11 cellular contexts compared by ENCODE assay signal in genomic region chr10:102555781-102556328, GRCh38. TPM values are rescaled to one million over a fixed set of nuclear protein-coding genes. Genes with fewer than 3 reads are reported as not detected.
A peak's percentile ranks its signal among the peaks of the same experiment; 100 is the strongest.
DNase-seq lines count a peak whose midpoint lies in the region; ATAC-seq and TF ChIP-seq lines count a peak whose summit lies in the region.
"Had no signal": no experiment of that assay in that cellular context is flagged by ENCODE, and none has a peak within 500 bp of the region (broad histone marks: within the 10 kb centered on the region; RNA-seq: fewer than 3 reads in every experiment).

No MANE protein-coding gene starts in this region.

- peak overlapping the region in 2 of 3 donors; percentile 35 to 42 for H3K9ac ChIP-seq in skeletal muscle tissue (ENCODE audit: low read depth in 1 of 3, low read length in 3 of 3)

- ATAC-seq in foreskin keratinocyte: peak; percentile 97
- ATAC-seq in GM18520 (IDR thresholded peaks at IDR 0.05; ENCODE audit: unreplicated experiment): no peak
- no peak for ATAC-seq in GM19452 (IDR thresholded peaks at IDR 0.05; ENCODE audit: unreplicated experiment)

- CTCF ChIA-PET in HEK293 (lab: Yijun Ruan, JAX): interaction anchor here (0.7 to 0.9 kb wide), 2 partner anchors 28 to 71 kb away, joined by 3 read pairs; no protein-coding TSS in a partner anchor

- POLR2A ChIA-PET in HEK293 (lab: Yijun Ruan, JAX): interaction anchor here (0.6 kb wide), 1 partner anchor 476 kb away, joined by 3 read pairs; no protein-coding TSS in a partner anchor

- H3K4me1 ChIP-seq in HEK293 (ENCODE audit: control insufficient read depth, insufficient read depth, low read length): no peaks in the 10 kb centered on the region
- peaks cover 13% of the 10 kb centered on the region in 2 donors for H3K4me1 ChIP-seq in adrenal gland (replicated peaks in 1 of 2)
- peaks cover 10% of the 10 kb centered on the region for H3K4me1 ChIP-seq in foreskin keratinocyte
- H3K4me1 ChIP-seq in skeletal muscle tissue (ENCODE audit: control insufficient read depth in 3 of 3, insufficient read depth in 3 of 3, low read length in 3 of 3): peaks cover 8 to 30% (median 19%) of the 10 kb centered on the region in 3 donors
- H3K4me1 ChIP-seq in effector memory CD4-positive, alpha-beta T cell (ENCODE audit: control insufficient read depth, insufficient read depth, low read length, poor library complexity, severe bottlenecking): no peaks in the 10 kb centered on the region

- DNase-seq in adrenal gland (peak; percentile 31 to 75 (median 71)), foreskin keratinocyte (peak; percentile 72 to 73)
- no peak for DNase-seq in effector memory CD4-positive, alpha-beta T cell
- DNase-seq: DND-41; NCI-H345; stimulated activated CD4-positive, alpha-beta T cell treated with anti-CD3 and anti-CD28 coated beads, Interleukin-12 subunit alpha, Interleukin-12 subunit beta, amount 100 ng/mL, for 4 hours; T-helper 2 cell had no signal

- H3K36me3 ChIP-seq in HEK293 (ENCODE audit: control insufficient read depth in 2 of 2, insufficient read depth in 1 of 2, low read length in 2 of 2) (peaks cover 10 to 15% of the 10 kb centered on the region in 2 experiments; a peak in 2 of 3 replicates), adrenal gland (replicated peaks in 1 of 2) (no peaks in the 10 kb centered on the region), skeletal muscle tissue (ENCODE audit: control insufficient read depth in 3 of 3, insufficient read depth in 3 of 3, low read length in 3 of 3) (peaks cover 2 to 3% (median 3%) of the 10 kb centered on the region in 3 donors)
- peaks cover 8% of the 10 kb centered on the region for H3K36me3 ChIP-seq in effector memory CD4-positive, alpha-beta T cell (ENCODE audit: control insufficient read depth, insufficient read depth, low read length)

- 34 to 61% (median 47%) methylated on average over 11 of the region's 11 CpGs for WGBS in adrenal gland, 4 donors

- TF ChIP-seq POLR2A in adrenal gland (IDR thresholded peaks at IDR 0.05): no peak

- H3K4me3 ChIP-seq in HEK293 (ENCODE audit: low read depth, low read length): no peak overlapping the region
- H3K4me3 ChIP-seq in adrenal gland: no peak overlapping the region
- H3K4me3 ChIP-seq in skeletal muscle tissue (ENCODE audit: low read length in 3 of 3): peak overlapping the region in 2 of 3 donors; percentile 4 to 37
- no peak overlapping the region for H3K4me3 ChIP-seq in effector memory CD4-positive, alpha-beta T cell (ENCODE audit: insufficient read depth, low read depth, low read length, poor library complexity, severe bottlenecking)

- TF ChIP-seq CTCF in HEK293 (tag by site-specific recombination; IDR thresholded peaks at IDR 0.05) (no peak), adrenal gland (IDR thresholded peaks at IDR 0.05) (no peak), foreskin keratinocyte (conservative IDR thresholded peaks at IDR 0.05) (no peak)

- H3K9me3 ChIP-seq in HEK293 (ENCODE audit: control insufficient read depth, insufficient read depth, low read depth, low read length) (no peaks in the 10 kb centered on the region), adrenal gland (replicated peaks in 1 of 3) (no peaks in the 10 kb centered on the region), skeletal muscle tissue (ENCODE audit: control insufficient read depth in 3 of 3, low read length in 3 of 3) (no peaks in the 10 kb centered on the region)
- H3K9me3 ChIP-seq in effector memory CD4-positive, alpha-beta T cell (ENCODE audit: control insufficient read depth, low read length): no peaks in the 10 kb centered on the region

- intact Hi-C loops in adrenal gland (cut with DNase I): no loop called here

- H3K27me3 ChIP-seq in adrenal gland (no peaks in the 10 kb centered on the region), foreskin keratinocyte (no peaks in the 10 kb centered on the region), skeletal muscle tissue (ENCODE audit: control insufficient read depth in 3 of 3, insufficient read depth in 3 of 3, low read length in 3 of 3) (no peaks in the 10 kb centered on the region)
- H3K27me3 ChIP-seq in effector memory CD4-positive, alpha-beta T cell (replicated peaks; ENCODE audit: control insufficient read depth, insufficient read depth, low read length, poor library complexity, severe bottlenecking): no peaks in the 10 kb centered on the region

- H3K27ac ChIP-seq in HEK293 (ENCODE audit: extremely low read depth, low read depth, low read length) (no peak overlapping the region), adrenal gland (peak overlapping the region in 2 of 5 donors; percentile 7 to 73), foreskin keratinocyte (no peak overlapping the region), skeletal muscle tissue (ENCODE audit: low read depth, low read length) (peak overlapping the region; percentile 14)
- H3K27ac ChIP-seq in effector memory CD4-positive, alpha-beta T cell (ENCODE audit: insufficient read depth, low read length, poor library complexity, severe bottlenecking): no peak overlapping the region

TF ChIP-seq in HEK293, 187 proteins besides CTCF, POLR2A, EP300 and RAD21:
- TF ChIP-seq PRDM2 (tag by site-specific recombination; IDR thresholded peaks at IDR 0.05; ENCODE audit: borderline replicate concordance) (no peak), EGR2 (tag by site-specific recombination; IDR thresholded peaks at IDR 0.05; ENCODE audit: low read depth) (peak; percentile 95), ZNF555 (tag by site-specific recombination; conservative IDR thresholded peaks at IDR 0.05) (no peak), ZNF670 (tag by site-specific recombination; IDR thresholded peaks at IDR 0.05; ENCODE audit: low read depth) (no peak), ZNF624 (tag by site-specific recombination; IDR thresholded peaks at IDR 0.05) (no peak), ZFHX2 (tag by site-specific recombination; conservative IDR thresholded peaks at IDR 0.05) (peak; percentile 97), ZBTB17 (tag by site-specific recombination; IDR thresholded peaks at IDR 0.05) (no peak)

RNA-seq across cellular contexts. Expression of gene SUFU, which starts 52.1 kb away (rescaled TPM):
- total RNA-seq in adrenal gland (10 to 100 TPM in 6 of 8 donors, 1 to 10 TPM in 2; 8.3 to 20.2 (median 13.0) TPM), foreskin keratinocyte (4.4 and 4.8 TPM in 2 replicates), skeletal muscle tissue (4.2 TPM)
- polyA plus RNA-seq in adrenal gland (10 to 100 TPM in 1 of 3 donors, 1 to 10 TPM in 2; 4.3 to 11.8 (median 8.3) TPM), foreskin keratinocyte (4.2 and 4.6 TPM in 2 replicates)

RNA-seq across cellular contexts. Expression of gene ACTR1A, which starts 53.3 kb away (rescaled TPM):
- total RNA-seq in adrenal gland (100 to 1,000 TPM in 5 of 8 donors, 10 to 100 TPM in 3; 80.4 to 154 (median 106) TPM), foreskin keratinocyte (132 and 133 TPM in 2 replicates), skeletal muscle tissue (66.8 TPM)
- polyA plus RNA-seq in adrenal gland (100 to 1,000 TPM in 2 of 3 donors, 10 to 100 TPM in 1; 68.1 to 117 (median 102) TPM), foreskin keratinocyte (114 and 119 TPM in 2 replicates)

Comparison
In these comparisons a context has a peak if more than half of its experiments do, and no peak if none do; other contexts are left out.
1. H3K4me3 ChIP-seq: peak in skeletal muscle tissue (2 of 3); none in HEK293 (single experiment), adrenal gland (0 of 4) and effector memory CD4-positive, alpha-beta T cell (single experiment).
2. DNase-seq: peak in adrenal gland (7 of 7) and foreskin keratinocyte (2 of 2); none in effector memory CD4-positive, alpha-beta T cell (0 of 3).